Comparison of ENCODE assay signal across 17 cellular contexts in genomic region chr1:201266276-201266675, GRCh38. TPM values are rescaled to one million over a fixed set of nuclear protein-coding genes. Genes with fewer than 3 reads are reported as not detected.
"Had no signal": no experiment of that assay in that cellular context is flagged by ENCODE, and none has a peak within 500 bp of the region (broad histone marks: within the 10 kb centered on the region; RNA-seq: fewer than 3 reads in every experiment).

No MANE protein-coding gene starts in this region.

- H3K9me3 Mint-ChIP-seq: activated T-helper 17 cell treated with anti-CD3 and anti-CD28 coated beads, Interleukin-2, amount 50 U/mL, for 72 hours; immature natural killer cell; mesothelial cell of epicardium; stimulated activated memory B cell treated with anti-CD40 and anti-IgM and Interleukin-4, amounts not matched to agents 10 μg/mL and 1 μg/mL and 100 μg/mL, for 72 hours had no signal

- H3K27ac Mint-ChIP-seq: activated T-helper 17 cell treated with anti-CD3 and anti-CD28 coated beads, Interleukin-2, amount 50 U/mL, for 72 hours; immature natural killer cell; mesothelial cell of epicardium; stimulated activated memory B cell treated with anti-CD40 and anti-IgM and Interleukin-4, amounts not matched to agents 10 μg/mL and 1 μg/mL and 100 μg/mL, for 72 hours had no signal

- H3K4me3 ChIP-seq: colonic mucosa, lower lobe of right lung, ovary, thyroid gland had no signal

- H3K4me1 ChIP-seq: colonic mucosa, lower lobe of right lung had no signal

- H3K36me3 ChIP-seq: colonic mucosa, lower lobe of right lung, ovary, thyroid gland had no signal

- FAIRE-seq: frontal cortex had no signal

- H3K27me3 ChIP-seq: colonic mucosa, ovary, thyroid gland had no signal

- H3K4me3 Mint-ChIP-seq: activated T-helper 17 cell treated with anti-CD3 and anti-CD28 coated beads, Interleukin-2, amount 50 U/mL, for 72 hours; immature natural killer cell; mesothelial cell of epicardium; stimulated activated memory B cell treated with anti-CD40 and anti-IgM and Interleukin-4, amounts not matched to agents 10 μg/mL and 1 μg/mL and 100 μg/mL, for 72 hours had no signal

- ATAC-seq: activated CD4-positive, CD25-positive, alpha-beta regulatory T cell treated with anti-CD3 and anti-CD28 coated beads, Interleukin-2, amount 50 U/mL, for 24 hours; activated T-helper 17 cell treated with anti-CD3 and anti-CD28 coated beads, Interleukin-2, amount 50 U/mL, for 72 hours; left cardiac atrium; lower lobe of right lung; sciatic nerve; stimulated activated memory B cell treated with anti-CD40 and anti-IgM and Interleukin-4, amounts not matched to agents 10 μg/mL and 1 μg/mL and 100 μg/mL, for 72 hours had no signal

- DNase-seq: activated naive CD4-positive, alpha-beta T cell treated with Interleukin-2 at 50 U/mL for 16 hours; activated T-cell treated with anti-CD3 and anti-CD28 coated beads for 4 hours; aorta; immature natural killer cell; left cardiac atrium; lower lobe of right lung; ovary; T-helper 9 cell; thyroid gland had no signal

- H3K27ac ChIP-seq: colonic mucosa, lower lobe of right lung, ovary, thyroid gland had no signal

- H3K9me3 ChIP-seq: colonic mucosa, lower lobe of right lung, ovary, thyroid gland had no signal

- H3K4me1 Mint-ChIP-seq: activated T-helper 17 cell treated with anti-CD3 and anti-CD28 coated beads, Interleukin-2, amount 50 U/mL, for 72 hours; immature natural killer cell; stimulated activated memory B cell treated with anti-CD40 and anti-IgM and Interleukin-4, amounts not matched to agents 10 μg/mL and 1 μg/mL and 100 μg/mL, for 72 hours had no signal

- H3K36me3 Mint-ChIP-seq: immature natural killer cell; mesothelial cell of epicardium; stimulated activated memory B cell treated with anti-CD40 and anti-IgM and Interleukin-4, amounts not matched to agents 10 μg/mL and 1 μg/mL and 100 μg/mL, for 72 hours had no signal

RNA-seq across cellular contexts. Expression of gene PKP1, which starts 17.0 kb away (rescaled TPM):
- total RNA-seq: activated T-helper 17 cell treated with anti-CD3 and anti-CD28 coated beads, Interleukin-2, amount 50 U/mL, for 72 hours had no signal
- polyA plus RNA-seq: immature natural killer cell, neural cell had no signal
